1 cellular context compared by ENCODE assay signal in the genomic region with DNA sequence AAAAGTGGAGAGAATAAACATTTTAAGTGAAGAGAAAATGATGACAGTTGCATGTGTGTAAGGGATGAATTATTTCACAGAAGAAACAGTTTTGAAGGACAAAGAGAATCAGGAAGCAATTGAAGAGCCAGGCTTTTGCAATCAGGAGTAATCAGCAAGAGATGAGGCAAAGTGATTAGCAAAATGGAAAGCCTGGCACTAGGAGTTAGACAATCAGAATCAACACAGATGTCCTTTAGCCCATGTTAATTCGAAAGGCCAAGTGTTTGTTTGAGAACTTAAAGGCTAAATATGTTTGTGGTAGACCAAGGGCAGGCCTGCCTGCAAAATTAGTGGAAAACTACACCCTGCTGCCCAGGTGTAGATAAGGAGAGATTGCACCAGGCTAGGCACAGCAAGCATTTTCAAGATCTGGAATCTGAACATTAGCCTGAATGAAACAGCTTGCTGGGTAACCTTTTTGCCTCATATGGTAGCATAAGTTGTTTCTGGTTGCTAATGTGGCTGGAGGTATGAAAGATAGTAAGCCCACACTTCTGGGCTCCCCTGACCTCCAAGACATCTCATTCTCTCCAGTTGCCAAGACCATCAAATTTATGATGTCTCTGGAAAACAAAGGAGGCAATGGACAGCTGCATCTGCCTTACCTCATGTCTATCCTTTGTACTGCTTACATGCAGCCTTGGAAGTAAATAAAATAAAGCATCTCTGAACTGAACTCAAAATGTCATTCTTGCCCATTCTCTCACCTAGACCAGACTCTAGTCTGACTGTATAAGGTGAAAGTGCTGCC.
TF ChIP-seq lines count a peak whose summit lies in the region.

No MANE protein-coding gene starts in this region.

TF ChIP-seq in K562, 482 proteins besides CTCF, POLR2A, EP300 and RAD21 (continued from another document):
- TF ChIP-seq, protein P1, sequence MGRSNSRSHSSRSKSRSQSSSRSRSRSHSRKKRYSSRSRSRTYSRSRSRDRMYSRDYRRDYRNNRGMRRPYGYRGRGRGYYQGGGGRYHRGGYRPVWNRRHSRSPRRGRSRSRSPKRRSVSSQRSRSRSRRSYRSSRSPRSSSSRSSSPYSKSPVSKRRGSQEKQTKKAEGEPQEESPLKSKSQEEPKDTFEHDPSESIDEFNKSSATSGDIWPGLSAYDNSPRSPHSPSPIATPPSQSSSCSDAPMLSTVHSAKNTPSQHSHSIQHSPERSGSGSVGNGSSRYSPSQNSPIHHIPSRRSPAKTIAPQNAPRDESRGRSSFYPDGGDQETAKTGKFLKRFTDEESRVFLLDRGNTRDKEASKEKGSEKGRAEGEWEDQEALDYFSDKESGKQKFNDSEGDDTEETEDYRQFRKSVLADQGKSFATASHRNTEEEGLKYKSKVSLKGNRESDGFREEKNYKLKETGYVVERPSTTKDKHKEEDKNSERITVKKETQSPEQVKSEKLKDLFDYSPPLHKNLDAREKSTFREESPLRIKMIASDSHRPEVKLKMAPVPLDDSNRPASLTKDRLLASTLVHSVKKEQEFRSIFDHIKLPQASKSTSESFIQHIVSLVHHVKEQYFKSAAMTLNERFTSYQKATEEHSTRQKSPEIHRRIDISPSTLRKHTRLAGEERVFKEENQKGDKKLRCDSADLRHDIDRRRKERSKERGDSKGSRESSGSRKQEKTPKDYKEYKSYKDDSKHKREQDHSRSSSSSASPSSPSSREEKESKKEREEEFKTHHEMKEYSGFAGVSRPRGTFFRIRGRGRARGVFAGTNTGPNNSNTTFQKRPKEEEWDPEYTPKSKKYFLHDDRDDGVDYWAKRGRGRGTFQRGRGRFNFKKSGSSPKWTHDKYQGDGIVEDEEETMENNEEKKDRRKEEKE (IDR thresholded peaks at IDR 0.05; ENCODE audit: borderline replicate concordance in 1 of 2, control insufficient read depth in 1 of 2, low read depth in 2 of 2, low read length in 1 of 2), result no peak
- peak; percentile 85 for TF ChIP-seq TEAD4 (IDR thresholded peaks at IDR 0.05; ENCODE audit: low read length)
- no peak for TF ChIP-seq TEAD4 (CRISPR knock-in tag; IDR thresholded peaks at IDR 0.05; ENCODE audit: borderline replicate concordance)
- TF ChIP-seq, protein P2, sequence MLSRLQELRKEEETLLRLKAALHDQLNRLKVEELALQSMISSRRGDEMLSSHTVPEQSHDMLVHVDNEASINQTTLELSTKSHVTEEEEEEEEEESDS (CRISPR knock-in tag; IDR thresholded peaks at IDR 0.05), result no peak
- peak; percentile 43; the same call in 1 of the 2 replicates for TF ChIP-seq CBFA2T2 (conservative IDR thresholded peaks at IDR 0.05)
- TF ChIP-seq TAL1 (IDR thresholded peaks at IDR 0.05), result peak; percentile 64
- TF ChIP-seq, protein P3, sequence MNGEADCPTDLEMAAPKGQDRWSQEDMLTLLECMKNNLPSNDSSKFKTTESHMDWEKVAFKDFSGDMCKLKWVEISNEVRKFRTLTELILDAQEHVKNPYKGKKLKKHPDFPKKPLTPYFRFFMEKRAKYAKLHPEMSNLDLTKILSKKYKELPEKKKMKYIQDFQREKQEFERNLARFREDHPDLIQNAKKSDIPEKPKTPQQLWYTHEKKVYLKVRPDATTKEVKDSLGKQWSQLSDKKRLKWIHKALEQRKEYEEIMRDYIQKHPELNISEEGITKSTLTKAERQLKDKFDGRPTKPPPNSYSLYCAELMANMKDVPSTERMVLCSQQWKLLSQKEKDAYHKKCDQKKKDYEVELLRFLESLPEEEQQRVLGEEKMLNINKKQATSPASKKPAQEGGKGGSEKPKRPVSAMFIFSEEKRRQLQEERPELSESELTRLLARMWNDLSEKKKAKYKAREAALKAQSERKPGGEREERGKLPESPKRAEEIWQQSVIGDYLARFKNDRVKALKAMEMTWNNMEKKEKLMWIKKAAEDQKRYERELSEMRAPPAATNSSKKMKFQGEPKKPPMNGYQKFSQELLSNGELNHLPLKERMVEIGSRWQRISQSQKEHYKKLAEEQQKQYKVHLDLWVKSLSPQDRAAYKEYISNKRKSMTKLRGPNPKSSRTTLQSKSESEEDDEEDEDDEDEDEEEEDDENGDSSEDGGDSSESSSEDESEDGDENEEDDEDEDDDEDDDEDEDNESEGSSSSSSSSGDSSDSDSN (IDR thresholded peaks at IDR 0.05; ENCODE audit: borderline replicate concordance in 1 of 2, low read depth in 2 of 2, low read length in 2 of 2), result no peak
- TF ChIP-seq LCOR (CRISPR knock-in tag; IDR thresholded peaks at IDR 0.05), result no peak
- TF ChIP-seq BACH1 (tag; IDR thresholded peaks at IDR 0.05), result no peak
- no peak for TF ChIP-seq ZBED1 (IDR thresholded peaks at IDR 0.05)
- no peak for TF ChIP-seq RBM17 (IDR thresholded peaks at IDR 0.05; ENCODE audit: borderline replicate concordance, low read depth, low read length)
- TF ChIP-seq ZEB2 (IDR thresholded peaks at IDR 0.05), result no peak
- no peak for TF ChIP-seq CBX1 (IDR thresholded peaks at IDR 0.05; ENCODE audit: low read depth)
- TF ChIP-seq, protein P4, sequence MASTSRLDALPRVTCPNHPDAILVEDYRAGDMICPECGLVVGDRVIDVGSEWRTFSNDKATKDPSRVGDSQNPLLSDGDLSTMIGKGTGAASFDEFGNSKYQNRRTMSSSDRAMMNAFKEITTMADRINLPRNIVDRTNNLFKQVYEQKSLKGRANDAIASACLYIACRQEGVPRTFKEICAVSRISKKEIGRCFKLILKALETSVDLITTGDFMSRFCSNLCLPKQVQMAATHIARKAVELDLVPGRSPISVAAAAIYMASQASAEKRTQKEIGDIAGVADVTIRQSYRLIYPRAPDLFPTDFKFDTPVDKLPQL (IDR thresholded peaks at IDR 0.05; ENCODE audit: extremely low read depth, insufficient read length), result no peak
- TF ChIP-seq, protein P5, sequence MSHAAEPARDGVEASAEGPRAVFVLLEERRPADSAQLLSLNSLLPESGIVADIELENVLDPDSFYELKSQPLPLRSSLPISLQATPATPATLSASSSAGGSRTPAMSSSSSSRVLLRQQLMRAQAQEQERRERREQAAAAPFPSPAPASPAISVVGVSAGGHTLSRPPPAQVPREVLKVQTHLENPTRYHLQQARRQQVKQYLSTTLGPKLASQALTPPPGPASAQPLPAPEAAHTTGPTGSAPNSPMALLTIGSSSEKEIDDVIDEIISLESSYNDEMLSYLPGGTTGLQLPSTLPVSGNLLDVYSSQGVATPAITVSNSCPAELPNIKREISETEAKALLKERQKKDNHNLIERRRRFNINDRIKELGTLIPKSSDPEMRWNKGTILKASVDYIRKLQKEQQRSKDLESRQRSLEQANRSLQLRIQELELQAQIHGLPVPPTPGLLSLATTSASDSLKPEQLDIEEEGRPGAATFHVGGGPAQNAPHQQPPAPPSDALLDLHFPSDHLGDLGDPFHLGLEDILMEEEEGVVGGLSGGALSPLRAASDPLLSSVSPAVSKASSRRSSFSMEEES (CRISPR knock-in tag; IDR thresholded peaks at IDR 0.05), result no peak
- no peak for TF ChIP-seq CHCHD3 (CRISPR knock-in tag; IDR thresholded peaks at IDR 0.05)
- TF ChIP-seq, protein P6, sequence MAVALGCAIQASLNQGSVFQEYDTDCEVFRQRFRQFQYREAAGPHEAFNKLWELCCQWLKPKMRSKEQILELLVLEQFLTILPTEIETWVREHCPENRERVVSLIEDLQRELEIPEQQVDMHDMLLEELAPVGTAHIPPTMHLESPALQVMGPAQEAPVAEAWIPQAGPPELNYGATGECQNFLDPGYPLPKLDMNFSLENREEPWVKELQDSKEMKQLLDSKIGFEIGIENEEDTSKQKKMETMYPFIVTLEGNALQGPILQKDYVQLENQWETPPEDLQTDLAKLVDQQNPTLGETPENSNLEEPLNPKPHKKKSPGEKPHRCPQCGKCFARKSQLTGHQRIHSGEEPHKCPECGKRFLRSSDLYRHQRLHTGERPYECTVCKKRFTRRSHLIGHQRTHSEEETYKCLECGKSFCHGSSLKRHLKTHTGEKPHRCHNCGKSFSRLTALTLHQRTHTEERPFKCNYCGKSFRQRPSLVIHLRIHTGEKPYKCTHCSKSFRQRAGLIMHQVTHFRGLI (CRISPR knock-in tag; IDR thresholded peaks at IDR 0.05), result no peak
- TF ChIP-seq NR4A1 (CRISPR knock-in tag; IDR thresholded peaks at IDR 0.05), result no peak
- TF ChIP-seq NR4A1 (tag; IDR thresholded peaks at IDR 0.05), result no peak
- no peak for TF ChIP-seq CBX2 (IDR thresholded peaks at IDR 0.05; ENCODE audit: insufficient read depth, low read length, poor library complexity, severe bottlenecking)
- TF ChIP-seq ZSCAN29 (IDR thresholded peaks at IDR 0.05), result no peak
- no peak for TF ChIP-seq U2AF2 (optimal IDR thresholded peaks at IDR 0.05; ENCODE audit: low read depth, low read length)
- TF ChIP-seq ZFP30 (CRISPR knock-in tag; IDR thresholded peaks at IDR 0.05; ENCODE audit: borderline replicate concordance), result no peak
- TF ChIP-seq, protein P7, sequence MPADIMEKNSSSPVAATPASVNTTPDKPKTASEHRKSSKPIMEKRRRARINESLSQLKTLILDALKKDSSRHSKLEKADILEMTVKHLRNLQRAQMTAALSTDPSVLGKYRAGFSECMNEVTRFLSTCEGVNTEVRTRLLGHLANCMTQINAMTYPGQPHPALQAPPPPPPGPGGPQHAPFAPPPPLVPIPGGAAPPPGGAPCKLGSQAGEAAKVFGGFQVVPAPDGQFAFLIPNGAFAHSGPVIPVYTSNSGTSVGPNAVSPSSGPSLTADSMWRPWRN (IDR thresholded peaks at IDR 0.05; ENCODE audit: low read depth), result peak; percentile 35; the same call in 1 of the 2 replicates
- TF ChIP-seq SRSF3 (IDR thresholded peaks at IDR 0.05; ENCODE audit: insufficient read depth, low read length), result no peak
- no peak for TF ChIP-seq SAP30 (IDR thresholded peaks at IDR 0.05; ENCODE audit: borderline replicate concordance, insufficient read depth, low read depth, low read length, poor library complexity, severe bottlenecking)
- TF ChIP-seq, protein P8, sequence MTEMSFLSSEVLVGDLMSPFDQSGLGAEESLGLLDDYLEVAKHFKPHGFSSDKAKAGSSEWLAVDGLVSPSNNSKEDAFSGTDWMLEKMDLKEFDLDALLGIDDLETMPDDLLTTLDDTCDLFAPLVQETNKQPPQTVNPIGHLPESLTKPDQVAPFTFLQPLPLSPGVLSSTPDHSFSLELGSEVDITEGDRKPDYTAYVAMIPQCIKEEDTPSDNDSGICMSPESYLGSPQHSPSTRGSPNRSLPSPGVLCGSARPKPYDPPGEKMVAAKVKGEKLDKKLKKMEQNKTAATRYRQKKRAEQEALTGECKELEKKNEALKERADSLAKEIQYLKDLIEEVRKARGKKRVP (CRISPR knock-in tag; IDR thresholded peaks at IDR 0.05), result peak; percentile 72
- TF ChIP-seq ARID1B (IDR thresholded peaks at IDR 0.05), result 0 out of 2 replicates have a peak, but pooled peaks have one; percentile 23
- TF ChIP-seq FOXA3 (CRISPR knock-in tag; conservative IDR thresholded peaks at IDR 0.05 in 1 of 2, IDR thresholded peaks at IDR 0.05 in 1 of 2), result peak in 1 of 2 experiments; percentile 62; a peak in 1 of 4 replicates
- no peak for TF ChIP-seq MAFF (IDR thresholded peaks at IDR 0.05; ENCODE audit: low read length)
- TF ChIP-seq RFX7 (CRISPR knock-in tag; IDR thresholded peaks at IDR 0.05), result no peak
- no peak for TF ChIP-seq ZNF695 (CRISPR knock-in tag; IDR thresholded peaks at IDR 0.05)
- no peak for TF ChIP-seq ETV5 (CRISPR knock-in tag; IDR thresholded peaks at IDR 0.05; ENCODE audit: low read depth)
- TF ChIP-seq, protein P9, sequence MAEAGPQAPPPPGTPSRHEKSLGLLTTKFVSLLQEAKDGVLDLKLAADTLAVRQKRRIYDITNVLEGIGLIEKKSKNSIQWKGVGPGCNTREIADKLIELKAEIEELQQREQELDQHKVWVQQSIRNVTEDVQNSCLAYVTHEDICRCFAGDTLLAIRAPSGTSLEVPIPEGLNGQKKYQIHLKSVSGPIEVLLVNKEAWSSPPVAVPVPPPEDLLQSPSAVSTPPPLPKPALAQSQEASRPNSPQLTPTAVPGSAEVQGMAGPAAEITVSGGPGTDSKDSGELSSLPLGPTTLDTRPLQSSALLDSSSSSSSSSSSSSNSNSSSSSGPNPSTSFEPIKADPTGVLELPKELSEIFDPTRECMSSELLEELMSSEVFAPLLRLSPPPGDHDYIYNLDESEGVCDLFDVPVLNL (CRISPR knock-in tag; IDR thresholded peaks at IDR 0.05; ENCODE audit: low read depth), result no peak
- TF ChIP-seq SMARCA4 (IDR thresholded peaks at IDR 0.05), result no peak
- no peak for TF ChIP-seq POLR2AphosphoS5 (IDR thresholded peaks at IDR 0.05; ENCODE audit: control insufficient read depth, insufficient read depth, low read depth, low read length)
- TF ChIP-seq GABPB1 (CRISPR knock-in tag; IDR thresholded peaks at IDR 0.05), result no peak
TF ChIP-seq in K562: peak in this region for 14.
